Comparison of ENCODE assay signal across 21 cellular contexts in the genomic region with DNA sequence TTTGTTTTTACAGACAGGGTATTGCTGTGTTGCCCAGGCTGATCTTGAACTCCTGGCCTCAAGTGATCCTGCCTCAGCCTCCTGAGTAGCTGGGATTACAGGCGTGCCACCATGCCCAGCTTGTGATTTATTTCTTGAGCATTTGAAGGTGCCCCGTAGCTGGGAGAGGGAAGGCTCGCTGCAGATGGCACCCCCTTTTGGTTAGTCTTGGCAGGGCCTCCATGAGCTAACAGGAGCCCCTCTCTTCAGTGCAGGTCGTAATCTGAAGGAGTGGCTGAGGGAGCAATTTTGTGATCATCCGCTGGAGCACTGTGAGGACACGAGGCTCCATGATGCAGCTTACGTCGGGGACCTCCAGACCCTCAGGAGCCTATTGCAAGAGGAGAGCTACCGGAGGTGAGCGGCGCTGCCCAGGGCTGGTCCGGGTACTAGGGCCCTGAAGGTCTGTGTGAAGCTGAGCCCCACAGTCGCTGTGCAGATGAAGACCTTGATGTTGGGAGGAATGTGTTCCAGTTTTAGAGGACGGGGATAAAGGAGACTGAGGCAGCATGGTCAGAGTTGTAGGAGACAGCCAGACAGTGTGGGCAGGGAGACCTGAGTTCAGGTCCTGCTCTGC. TPM values are rescaled to one million over a fixed set of nuclear protein-coding genes. Genes with fewer than 3 reads are reported as not detected.
A peak's percentile ranks its signal among the peaks of the same experiment; 100 is the strongest.
DNase-seq lines count a peak whose midpoint lies in the region; ATAC-seq and TF ChIP-seq lines count a peak whose summit lies in the region.
"Had no signal": no experiment of that assay in that cellular context is flagged by ENCODE, and none has a peak within 500 bp of the region (broad histone marks: within the 10 kb centered on the region; RNA-seq: fewer than 3 reads in every experiment).

No MANE protein-coding gene starts in this region.

- H3K27me3 ChIP-seq in SK-N-SH (ENCODE audit: insufficient read depth) (no peaks in the 10 kb centered on the region), Loucy (ENCODE audit: insufficient read depth, low read length, poor library complexity, severe bottlenecking) (no peaks in the 10 kb centered on the region)
- H3K27me3 ChIP-seq: BLaER1 treated with 17β-estradiol and CSF1 and Interleukin-3, amounts not matched to agents 10 nM and 100 nM had no signal

- H3F3A ChIP-seq in SK-N-SH (replicated peaks; ENCODE audit: insufficient read depth) (peaks cover 32% of the 10 kb centered on the region), Loucy (ENCODE audit: low read depth) (no peaks in the 10 kb centered on the region)

- H2AFZ ChIP-seq in SK-N-SH (ENCODE audit: low read depth) (no peak overlapping the region), Loucy (ENCODE audit: low read length) (no peak overlapping the region)
- H2AFZ ChIP-seq: parathyroid adenoma had no signal

- H3K9me2 ChIP-seq in SK-N-SH (no peaks in the 10 kb centered on the region), Loucy (replicated peaks; ENCODE audit: low read depth, low read length) (no peaks in the 10 kb centered on the region)

- no peaks in the 10 kb centered on the region for H3K27me3 Mint-ChIP-seq in central memory CD8-positive, alpha-beta T cell
- H3K27me3 Mint-ChIP-seq in nephron progenitor cell (ENCODE audit: low read depth, poor library complexity), result no peaks in the 10 kb centered on the region
- H3K27me3 Mint-ChIP-seq: activated B cell treated with CpG ODN at 0.5 μM for 24 hours, T-cell, type B pancreatic cell had no signal

- peaks cover 7% of the 10 kb centered on the region; the same call in 1 of the 2 replicates for H3K9me3 ChIP-seq in SK-N-SH
- peaks cover 9% of the 10 kb centered on the region; the same call in 1 of the 2 replicates for H3K9me3 ChIP-seq in Loucy (ENCODE audit: insufficient read depth, low read depth, low read length)

- no peak overlapping the region for H3K4me3 Mint-ChIP-seq in central memory CD8-positive, alpha-beta T cell
- H3K4me3 Mint-ChIP-seq in nephron progenitor cell, result no peak overlapping the region
- H3K4me3 Mint-ChIP-seq: activated B cell treated with CpG ODN at 0.5 μM for 24 hours, T-cell, type B pancreatic cell had no signal

- H3K4me3 ChIP-seq in SK-N-SH (ENCODE audit: low read depth in 2 of 2, low read length in 1 of 2) (no peak overlapping the region), Loucy (ENCODE audit: low read length, poor library complexity, severe bottlenecking) (no peak overlapping the region)
- H3K4me3 ChIP-seq: BLaER1 treated with 17β-estradiol and CSF1 and Interleukin-3, amounts not matched to agents 10 nM and 100 nM had no signal

- POLR2A ChIA-PET in SK-N-SH (lab: Yijun Ruan, JAX), result no interaction called here

- TF ChIP-seq CTCF in SK-N-SH (IDR thresholded peaks at IDR 0.05), result no peak
- peak; percentile 44; the same call in 1 of the 2 replicates for TF ChIP-seq CTCF in Loucy (conservative IDR thresholded peaks at IDR 0.05; ENCODE audit: low read length)
- TF ChIP-seq CTCF in nephron progenitor cell (IDR thresholded peaks at IDR 0.05), result no peak

- H3K9ac ChIP-seq in SK-N-SH, result peak overlapping the region; percentile 83
- no peak overlapping the region for H3K9ac ChIP-seq in Loucy (ENCODE audit: low read depth, low read length, poor library complexity, severe bottlenecking)
- H3K9ac ChIP-seq: BLaER1 treated with 17β-estradiol and CSF1 and Interleukin-3, amounts not matched to agents 10 nM and 100 nM; parathyroid adenoma had no signal

- DNase-seq in SK-N-SH, result no peak
- DNase-seq in central memory CD8-positive, alpha-beta T cell (ENCODE audit: low spot score in 2 of 2), result no peak
- DNase-seq in nephron progenitor cell, result no peak
- no peak for DNase-seq in HuH-7 (ENCODE audit: low spot score)
- DNase-seq in RPMI8226, result no peak
- DNase-seq: activated B cell treated with CpG ODN at 0.5 μM for 24 hours; activated naive CD4-positive, alpha-beta T cell treated with Interleukin-2 at 50 U/mL for 16 hours; KG1; left cardiac atrium; NCI-H1105; NCI-H2171; NCI-H774; stimulated activated naive CD4-positive, alpha-beta T cell; T-cell had no signal

- ATAC-seq in SK-N-SH treated with all-trans-retinoic acid at 6 μM for 48 hours (no peak), GM18909 (IDR thresholded peaks at IDR 0.05; ENCODE audit: poor library complexity, unreplicated experiment) (no peak)
- ATAC-seq in central memory CD8-positive, alpha-beta T cell (replicated peaks; ENCODE audit: extremely low read depth, poor library complexity, severe bottlenecking), result no peak
- ATAC-seq: left cardiac atrium, T-cell had no signal

- peak overlapping the region; percentile 87 for H3K27ac Mint-ChIP-seq in central memory CD8-positive, alpha-beta T cell (ENCODE audit: low read depth)
- peak overlapping the region; percentile 45 for H3K27ac Mint-ChIP-seq in nephron progenitor cell
- H3K27ac Mint-ChIP-seq: activated B cell treated with CpG ODN at 0.5 μM for 24 hours, T-cell, type B pancreatic cell had no signal

- 96% methylated on average over 13 of the region's 14 CpGs for WGBS in SK-N-SH (ENCODE audit: low lambda C conversion rate)

- no peak for TF ChIP-seq RAD21 in SK-N-SH (IDR thresholded peaks at IDR 0.05; ENCODE audit: low read length)

- TF ChIP-seq EP300 in SK-N-SH (IDR thresholded peaks at IDR 0.05; ENCODE audit: borderline replicate concordance in 1 of 2, low read depth in 1 of 2, low read length in 1 of 2), result no peak

- CTCF ChIA-PET in SK-N-SH (lab: Yijun Ruan, JAX), result no interaction called here

- H3K27ac ChIP-seq in SK-N-SH (ENCODE audit: low read depth in 2 of 2, low read length in 1 of 2), result peak overlapping the region in 1 of 2 experiments; percentile 99; a peak in 2 of 4 replicates
- H3K27ac ChIP-seq: 22Rv1; BLaER1 treated with 17β-estradiol and CSF1 and Interleukin-3, amounts not matched to agents 10 nM and 100 nM; parathyroid adenoma had no signal

- H3K79me2 ChIP-seq in SK-N-SH (ENCODE audit: insufficient read depth) (peaks cover 91% of the 10 kb centered on the region), Loucy (ENCODE audit: insufficient read depth, low read length) (peaks cover 84% of the 10 kb centered on the region)

- H3K4me2 ChIP-seq in SK-N-SH (peak overlapping the region; percentile 73), Loucy (ENCODE audit: low read depth, low read length, poor library complexity, severe bottlenecking) (no peak overlapping the region)
- H3K4me2 ChIP-seq: BLaER1 treated with 17β-estradiol and CSF1 and Interleukin-3, amounts not matched to agents 10 nM and 100 nM had no signal

- peaks cover 44% of the 10 kb centered on the region for H3K36me3 Mint-ChIP-seq in central memory CD8-positive, alpha-beta T cell (ENCODE audit: insufficient read depth)
- H3K36me3 Mint-ChIP-seq in nephron progenitor cell (ENCODE audit: low read depth), result peaks cover 88% of the 10 kb centered on the region

- H3K4me1 Mint-ChIP-seq in central memory CD8-positive, alpha-beta T cell, result peaks cover 84% of the 10 kb centered on the region
- H3K4me1 Mint-ChIP-seq in nephron progenitor cell, result peaks cover 6% of the 10 kb centered on the region

- H4K20me1 ChIP-seq in SK-N-SH (ENCODE audit: insufficient read depth) (no peaks in the 10 kb centered on the region), Loucy (ENCODE audit: insufficient read depth, low read length, poor library complexity, severe bottlenecking) (no peaks in the 10 kb centered on the region)

- H3K36me3 ChIP-seq in SK-N-SH (replicated peaks in 1 of 2; ENCODE audit: control insufficient read depth in 1 of 2, insufficient read depth in 2 of 2, low read length in 1 of 2) (peaks cover 43 to 75% of the 10 kb centered on the region in 2 experiments), Loucy (ENCODE audit: insufficient read depth, low read length) (peaks cover 38% of the 10 kb centered on the region)

- H3K9me3 Mint-ChIP-seq in central memory CD8-positive, alpha-beta T cell, result no peaks in the 10 kb centered on the region
- H3K9me3 Mint-ChIP-seq in nephron progenitor cell, result peaks cover 33% of the 10 kb centered on the region
- H3K9me3 Mint-ChIP-seq: activated B cell treated with CpG ODN at 0.5 μM for 24 hours had no signal

- H3K4me1 ChIP-seq in SK-N-SH (ENCODE audit: control insufficient read depth in 1 of 2, insufficient read depth in 2 of 2, low read depth in 1 of 2, low read length in 1 of 2) (peaks cover 1 to 29% of the 10 kb centered on the region in 2 experiments; a peak in 3 of 4 replicates), Loucy (ENCODE audit: insufficient read depth, low read length, poor library complexity, severe bottlenecking) (peaks cover 10% of the 10 kb centered on the region)

TF ChIP-seq in SK-N-SH, 30 proteins besides CTCF, POLR2A, EP300 and RAD21 (continues in another document):
- TF ChIP-seq MEF2A (IDR thresholded peaks at IDR 0.05; ENCODE audit: borderline replicate concordance, low read depth) (no peak), NRF1 (IDR thresholded peaks at IDR 0.05; ENCODE audit: low read depth, low read length) (no peak), SIN3A (IDR thresholded peaks at IDR 0.05; ENCODE audit: borderline replicate concordance, low read depth, low read length) (no peak), RXRA (IDR thresholded peaks at IDR 0.05; ENCODE audit: borderline replicate concordance, low read depth) (no peak)
- TF ChIP-seq, protein P1, sequence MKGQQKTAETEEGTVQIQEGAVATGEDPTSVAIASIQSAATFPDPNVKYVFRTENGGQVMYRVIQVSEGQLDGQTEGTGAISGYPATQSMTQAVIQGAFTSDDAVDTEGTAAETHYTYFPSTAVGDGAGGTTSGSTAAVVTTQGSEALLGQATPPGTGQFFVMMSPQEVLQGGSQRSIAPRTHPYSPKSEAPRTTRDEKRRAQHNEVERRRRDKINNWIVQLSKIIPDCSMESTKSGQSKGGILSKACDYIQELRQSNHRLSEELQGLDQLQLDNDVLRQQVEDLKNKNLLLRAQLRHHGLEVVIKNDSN (IDR thresholded peaks at IDR 0.05; ENCODE audit: borderline replicate concordance, low read depth), result no peak

TF ChIP-seq in SK-N-SH treated with all-trans-retinoic acid at 6 μM for 48 hours, 23 proteins besides CTCF, POLR2A, EP300 and RAD21 (continues in another document):
- TF ChIP-seq SNAI2 (CRISPR knock-in tag; IDR thresholded peaks at IDR 0.05), result no peak
- no peak for TF ChIP-seq GLIS3 (CRISPR knock-in tag; IDR thresholded peaks at IDR 0.05)
- TF ChIP-seq ISL1 (CRISPR knock-in tag; IDR thresholded peaks at IDR 0.05), result no peak
- TF ChIP-seq ZFP3 (CRISPR knock-in tag; IDR thresholded peaks at IDR 0.05), result no peak
- TF ChIP-seq ZC3H10 (CRISPR knock-in tag; IDR thresholded peaks at IDR 0.05), result no peak

RNA-seq across cellular contexts. Expression of a gene that starts 6.7 kb away (rescaled TPM):
- polyA plus RNA-seq in SK-N-SH (2012; rRNA removed), result 33.3 and 33.6 TPM in 2 replicates
- 23.3 and 25.2 TPM in 2 replicates for polyA plus RNA-seq in SK-N-SH (2012; cell fraction: cytosol; rRNA removed)
- polyA plus RNA-seq in SK-N-SH (2012; cell fraction: nucleus; rRNA removed), result 80.7 and 86.5 TPM in 2 replicates
